8 cellular contexts compared by ENCODE assay signal in the genomic region with DNA sequence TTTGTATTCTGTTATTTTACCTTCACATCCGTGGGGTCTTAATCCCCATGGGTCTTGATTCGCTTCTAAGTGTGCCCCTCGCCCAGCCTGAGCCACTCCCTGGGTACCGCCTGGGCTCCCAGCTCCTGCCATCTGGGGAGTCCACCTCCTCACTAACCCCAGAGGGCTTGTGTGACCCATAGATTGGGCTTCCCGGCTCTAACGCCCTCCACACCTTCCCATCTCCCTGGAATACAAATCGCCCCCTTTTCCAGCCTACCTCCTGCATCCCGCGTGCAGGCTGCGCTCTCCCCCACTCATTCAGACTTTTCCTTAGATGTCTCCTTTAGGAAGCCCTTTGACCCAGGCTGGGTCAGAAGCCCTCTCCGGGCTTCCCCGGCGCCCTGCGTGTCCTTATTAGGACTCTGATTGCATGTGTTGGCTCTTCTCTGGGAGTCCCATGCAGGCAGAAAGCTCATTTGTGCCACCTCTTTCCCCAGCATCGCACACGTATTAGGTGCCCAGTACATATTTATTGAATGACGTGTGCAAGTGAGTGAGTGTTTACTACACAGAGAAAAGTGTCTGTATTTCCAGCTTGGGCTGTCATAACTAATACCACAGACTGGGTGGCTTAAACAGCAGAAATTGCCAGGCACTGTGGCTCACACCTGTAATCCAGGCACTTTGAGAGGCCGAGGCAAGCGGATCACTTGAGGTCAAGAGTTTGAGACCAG. TPM values are rescaled to one million over a fixed set of nuclear protein-coding genes. Genes with fewer than 3 reads are reported as not detected.
DNase-seq lines count a peak whose midpoint lies in the region; ATAC-seq and TF ChIP-seq lines count a peak whose summit lies in the region.

No MANE protein-coding gene starts in this region.

- ATAC-seq in right lobe of liver (peak in 1 of 4 donors; percentile 23), HG03565 (IDR thresholded peaks at IDR 0.05; ENCODE audit: unreplicated experiment) (no peak), GM21367 (IDR thresholded peaks at IDR 0.05; ENCODE audit: unreplicated experiment) (no peak)

- 10% methylated on average over 13 of the region's 19 CpGs for WGBS in right lobe of liver (ENCODE audit: insufficient coverage, low coverage, low lambda C conversion rate, missing lambda C conversion rate)
- 21% methylated on average over 19 of the region's 19 CpGs for WGBS in urinary bladder

- peak overlapping the region; percentile 99 for H3K27ac Mint-ChIP-seq in HFFc6

- H3K4me3 ChIP-seq in right lobe of liver (peak overlapping the region; percentile 67 to 89 (median 80)), urinary bladder (ENCODE audit: low read depth, low read length) (peak overlapping the region; percentile 77)

- H3K4me1 ChIP-seq in right lobe of liver, result peaks cover 0 to 11% (median 3%) of the 10 kb centered on the region in 4 donors
- H3K4me1 ChIP-seq in urinary bladder (ENCODE audit: insufficient read depth), result no peaks in the 10 kb centered on the region

- peaks cover 19% of the 10 kb centered on the region for H3K4me1 Mint-ChIP-seq in HFFc6 (ENCODE audit: low read depth)

- H3K36me3 ChIP-seq in right lobe of liver, result no peaks in the 10 kb centered on the region
- no peaks in the 10 kb centered on the region for H3K36me3 ChIP-seq in urinary bladder (ENCODE audit: insufficient read depth)

- peak overlapping the region; percentile 95 for H3K4me3 Mint-ChIP-seq in HFFc6

- peak; percentile 60 for DNase-seq in HFFc6
- DNase-seq in amniotic epithelial cell (ENCODE audit: low read depth), result peak; percentile 72
- DNase-seq in right lobe of liver, result no peak
- no peak for DNase-seq in NOMO-1 treated with DMSO at 0.1 percent for 48 hours (lab: John Stamatoyannopoulos, UW; ENCODE audit: unreplicated experiment)

- intact Hi-C loops in right lobe of liver (cut with DNase I), result loop anchor here in 1 of 2 donors (5.0 kb wide), 1 partner anchor 61 kb away; a partner anchor contains a TSS

- no peak for TF ChIP-seq POLR2A in right lobe of liver (IDR thresholded peaks at IDR 0.05)

- peaks cover 4% of the 10 kb centered on the region for H3K27me3 Mint-ChIP-seq in HFFc6 (ENCODE audit: insufficient read depth)

- no peaks in the 10 kb centered on the region for H3K27me3 ChIP-seq in right lobe of liver

- H3K27ac ChIP-seq in 22Rv1 (peak overlapping the region; percentile 79), right lobe of liver (peak overlapping the region; percentile 81 to 88 (median 84)), urinary bladder (ENCODE audit: low read depth) (no peak overlapping the region)

- TF ChIP-seq CTCF in 22Rv1 (IDR thresholded peaks at IDR 0.05), result no peak
- no peak for TF ChIP-seq CTCF in HFFc6 (IDR thresholded peaks at IDR 0.05)
- TF ChIP-seq CTCF in right lobe of liver (IDR thresholded peaks at IDR 0.05), result no peak

- no peaks in the 10 kb centered on the region for H3K9me3 Mint-ChIP-seq in HFFc6

- H3K36me3 Mint-ChIP-seq in HFFc6 (ENCODE audit: low read depth), result no peaks in the 10 kb centered on the region

- no peaks in the 10 kb centered on the region for H3K9me3 ChIP-seq in right lobe of liver

RNA-seq across cellular contexts. Expression of a gene that starts 0.8 kb away (rescaled TPM):
- 100 to 1,000 TPM in 4 of 6 experiments, 10 to 100 TPM in 2; 86.3 to 115 (median 103) TPM for total RNA-seq in HFFc6 (2021; fragmentation: NEBNext Ultra II Directional; extraction: Animal tissue kit (Norgen Biotek cat#: 25700))
- total RNA-seq in right lobe of liver (10 to 100 TPM; 20.6 to 45.3 (median 30.7) TPM), urinary bladder (9.7 TPM)
- polyA plus RNA-seq in urinary bladder, result 149 TPM

RNA-seq across cellular contexts. Expression of a gene that starts 33.3 kb away (rescaled TPM):
- total RNA-seq in HFFc6 (2021; fragmentation: NEBNext Ultra II Directional; extraction: Animal tissue kit (Norgen Biotek cat#: 25700)), result not detected
- total RNA-seq in right lobe of liver (not detected), urinary bladder (0.79 TPM)
- polyA plus RNA-seq in urinary bladder, result 0.24 TPM

Comparison
In these comparisons a context has a peak if more than half of its experiments do, and no peak if none do; other contexts are left out.
1. DNase-seq: peak in HFFc6 (single experiment) and amniotic epithelial cell (single experiment); none in right lobe of liver (0 of 3) and NOMO-1 treated with DMSO at 0.1 percent for 48 hours (single experiment).